Comparison of ENCODE assay signal across 2 cellular contexts in the genomic region with DNA sequence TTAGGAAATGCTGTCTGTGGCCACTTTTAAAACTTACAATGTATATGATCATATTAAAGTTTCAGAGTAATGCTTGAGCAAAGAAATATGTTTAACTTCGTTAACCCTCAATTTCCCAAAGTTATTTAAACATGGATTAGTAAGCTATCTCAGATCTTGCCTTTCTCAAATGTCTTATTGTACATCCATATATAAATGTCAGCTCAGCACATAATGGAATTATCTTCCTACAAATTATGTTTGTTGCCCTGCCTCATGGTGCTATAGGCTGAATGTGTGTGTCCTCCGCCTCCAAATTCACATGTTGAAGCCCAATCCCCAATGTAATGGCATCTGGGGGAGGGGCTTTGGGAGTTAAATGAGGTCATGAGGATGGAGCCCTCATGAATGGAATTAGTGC.
TF ChIP-seq lines count a peak whose summit lies in the region.

No MANE protein-coding gene starts in this region.

TF ChIP-seq in HepG2, 621 proteins besides CTCF, POLR2A, EP300 and RAD21:
- no peak for TF ChIP-seq U2AF2 (IDR thresholded peaks at IDR 0.05; ENCODE audit: low read depth, low read length)
- peak; percentile 51 to 62; a peak in 3 of 4 replicates for TF ChIP-seq MAFK (conservative IDR thresholded peaks at IDR 0.05 in 1 of 2, IDR thresholded peaks at IDR 0.05 in 1 of 2; ENCODE audit: low read length in 2 of 2)
- no peak for TF ChIP-seq ZNF510 (CRISPR knock-in tag; IDR thresholded peaks at IDR 0.05; ENCODE audit: low read depth)
- TF ChIP-seq XRCC5 (optimal IDR thresholded peaks at IDR 0.05; ENCODE audit: low read length), result no peak
- no peak for TF ChIP-seq ZNF563 (CRISPR knock-in tag; IDR thresholded peaks at IDR 0.05)
- no peak for TF ChIP-seq AKNA (CRISPR knock-in tag; IDR thresholded peaks at IDR 0.05; ENCODE audit: borderline replicate concordance)
- TF ChIP-seq HMGA1 (CRISPR knock-in tag; conservative IDR thresholded peaks at IDR 0.05), result no peak

TF ChIP-seq in IMR-90, 13 proteins besides CTCF, POLR2A, EP300 and RAD21:
- TF ChIP-seq MAFK (IDR thresholded peaks at IDR 0.05; ENCODE audit: low read depth, low read length) (peak; percentile 36; the same call in 1 of the 2 replicates), MXI1 (IDR thresholded peaks at IDR 0.05; ENCODE audit: borderline replicate concordance, low read depth, low read length) (no peak)
